In the genomic region with DNA sequence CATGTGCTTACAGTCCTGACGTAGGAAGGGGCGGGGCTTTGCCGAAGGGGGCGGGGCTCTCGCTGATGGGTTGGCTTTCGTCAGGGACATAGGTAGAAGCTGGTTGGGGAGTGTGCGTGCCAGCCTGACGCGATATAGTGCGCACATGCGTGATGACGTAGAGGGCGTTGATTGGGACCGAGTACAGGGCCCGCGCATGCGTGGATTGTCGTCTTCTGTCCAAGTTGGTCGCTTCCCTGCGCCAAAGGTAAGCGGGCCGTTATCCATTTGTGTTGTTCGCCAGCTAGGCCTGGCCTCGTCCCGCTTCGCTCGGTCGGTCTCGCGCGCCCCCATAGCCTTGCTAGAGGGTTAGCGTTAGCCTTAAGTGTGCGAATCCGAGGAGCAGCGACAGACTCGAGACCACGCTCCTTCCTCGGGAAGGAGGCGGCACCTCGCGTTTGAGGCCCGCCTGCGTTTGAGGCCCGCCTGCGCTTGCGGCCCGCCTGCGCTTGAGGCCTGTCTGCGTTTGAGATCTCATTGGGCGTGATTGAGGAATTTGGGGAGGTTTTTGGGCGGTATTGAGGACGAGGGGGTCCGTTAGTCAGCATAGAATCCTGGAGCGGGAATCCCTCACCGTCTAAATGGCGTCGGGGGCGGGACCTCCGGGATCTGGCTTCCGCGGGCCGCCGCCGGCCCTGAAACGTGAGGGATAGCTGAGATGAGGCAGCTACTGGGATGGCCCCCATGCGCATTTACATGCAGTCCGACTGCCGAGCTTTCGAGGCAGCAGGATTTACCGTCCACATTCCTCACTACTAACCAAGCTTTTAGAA, we compare ENCODE assay signal across 8 cellular contexts. TPM values are rescaled to one million over a fixed set of nuclear protein-coding genes. Genes with fewer than 3 reads are reported as not detected.
A peak's percentile ranks its signal among the peaks of the same experiment; 100 is the strongest.
DNase-seq lines count a peak whose midpoint lies in the region; ATAC-seq and TF ChIP-seq lines count a peak whose summit lies in the region.

A gene (plus strand): TSS at position 197 of the 812 bp plus-strand sequence. CDS start 710 bp downstream, outside the sequence.

- H3K36me3 Mint-ChIP-seq in dendritic cell treated with granulocyte-macrophage colony-stimulating factor and Interleukin-4, amounts not matched to agents 40 ng/mL and 50 ng/mL, for 4 days (ENCODE audit: low read depth): peaks cover 61% of the 10 kb centered on the region

- peak within 1 kb of the TSS; percentile 91 to 98 (median 94) for H3K9ac ChIP-seq in BLaER1 treated with 17β-estradiol and CSF1 and Interleukin-3, amounts not matched to agents 10 nM and 100 nM

- ATAC-seq in GM19351 (IDR thresholded peaks at IDR 0.05; ENCODE audit: unreplicated experiment) (peak; percentile 81), HG03521 (IDR thresholded peaks at IDR 0.05; ENCODE audit: unreplicated experiment) (peak; percentile 85), left lung (peak; percentile 95)

- no peak for TF ChIP-seq CTCF in left lung (IDR thresholded peaks at IDR 0.05)

- H3K27ac Mint-ChIP-seq in dendritic cell treated with granulocyte-macrophage colony-stimulating factor and Interleukin-4, amounts not matched to agents 40 ng/mL and 50 ng/mL, for 4 days: peak within 1 kb of the TSS; percentile 94

- H3K27me3 ChIP-seq in BLaER1 treated with 17β-estradiol and CSF1 and Interleukin-3, amounts not matched to agents 10 nM and 100 nM: no peaks in the 10 kb centered on the region
- no peaks in the 10 kb centered on the region for H3K27me3 ChIP-seq in left lung

- H3K4me1 Mint-ChIP-seq in dendritic cell treated with granulocyte-macrophage colony-stimulating factor and Interleukin-4, amounts not matched to agents 40 ng/mL and 50 ng/mL, for 4 days (ENCODE audit: low read depth): peaks cover 39% of the 10 kb centered on the region

- peak within 1 kb of the TSS; percentile 86 to 97 (median 92) for H3K27ac ChIP-seq in BLaER1 treated with 17β-estradiol and CSF1 and Interleukin-3, amounts not matched to agents 10 nM and 100 nM
- peak within 1 kb of the TSS; percentile 93 to 94 for H3K27ac ChIP-seq in left lung

- peaks cover 22 to 40% (median 33%) of the 10 kb centered on the region in 10 experiments for H3K4me1 ChIP-seq in BLaER1 treated with 17β-estradiol and CSF1 and Interleukin-3, amounts not matched to agents 10 nM and 100 nM
- peaks cover 17 to 51% of the 10 kb centered on the region in 2 donors for H3K4me1 ChIP-seq in left lung

- no peaks in the 10 kb centered on the region for H3K27me3 Mint-ChIP-seq in dendritic cell treated with granulocyte-macrophage colony-stimulating factor and Interleukin-4, amounts not matched to agents 40 ng/mL and 50 ng/mL, for 4 days

- H3K4me2 ChIP-seq in BLaER1 treated with 17β-estradiol and CSF1 and Interleukin-3, amounts not matched to agents 10 nM and 100 nM: peak within 1 kb of the TSS; percentile 93 to 99 (median 97)

- H3K4me3 Mint-ChIP-seq in dendritic cell treated with granulocyte-macrophage colony-stimulating factor and Interleukin-4, amounts not matched to agents 40 ng/mL and 50 ng/mL, for 4 days: peak within 1 kb of the TSS; percentile 92

- H3K9me3 Mint-ChIP-seq in dendritic cell treated with granulocyte-macrophage colony-stimulating factor and Interleukin-4, amounts not matched to agents 40 ng/mL and 50 ng/mL, for 4 days: no peaks in the 10 kb centered on the region

- peaks cover 11 to 92% (median 75%) of the 10 kb centered on the region in 11 experiments; a peak in 20 of 22 replicates for H4K20me1 ChIP-seq in BLaER1 treated with 17β-estradiol and CSF1 and Interleukin-3, amounts not matched to agents 10 nM and 100 nM

- H3K36me3 ChIP-seq in BLaER1 treated with 17β-estradiol and CSF1 and Interleukin-3, amounts not matched to agents 10 nM and 100 nM: peaks cover 36 to 46% (median 44%) of the 10 kb centered on the region in 11 experiments
- H3K36me3 ChIP-seq in left lung: peaks cover 0 to 41% of the 10 kb centered on the region in 2 donors

- H3K4me3 ChIP-seq in BLaER1 treated with 17β-estradiol and CSF1 and Interleukin-3, amounts not matched to agents 10 nM and 100 nM: peak within 1 kb of the TSS; percentile 75 to 92 (median 86)
- H3K4me3 ChIP-seq in left lung: peak within 1 kb of the TSS; percentile 90 to 96

- H3K9me3 ChIP-seq in BLaER1 treated with 17β-estradiol and CSF1 and Interleukin-3, amounts not matched to agents 10 nM and 100 nM (replicated peaks in 1 of 11): no peaks in the 10 kb centered on the region
- H3K9me3 ChIP-seq in left lung: no peaks in the 10 kb centered on the region

- intact Hi-C loops in dendritic cell treated with granulocyte-macrophage colony-stimulating factor and Interleukin-4, amounts not matched to agents 40 ng/mL and 50 ng/mL, for 4 days (cut with micrococcal nuclease): loop anchor here (1.0 to 2.0 kb wide), 3 partner anchors 31 to 173 kb away; a partner anchor contains a TSS
- intact Hi-C loops in left lung (cut with DNase I): no loop called here

- peak; percentile 99 for DNase-seq in NCI-H748 treated with DMSO at 0.1 percent for 48 hours (lab: John Stamatoyannopoulos, UW)
- DNase-seq in activated CD4-positive, alpha-beta T cell treated with anti-CD3 and anti-CD28 coated beads, Interleukin-2, amount 50 U/mL, for 24 hours (ENCODE audit: low read depth in 1 of 2, low spot score in 1 of 2): peak; percentile 100
- DNase-seq in left lung: peak; percentile 99 to 100
- DNase-seq in stimulated activated CD4-positive, alpha-beta T cell treated with anti-CD3 and anti-CD28 coated beads, Interleukin-2, amount 100 ng/mL, for 48 hours: peak; percentile 100

RNA-seq across cellular contexts. Expression of the gene that starts here (rescaled TPM):
- 100 to 1,000 TPM; 176 to 214 TPM for total RNA-seq in left lung

Comparison
In these comparisons a context has a peak if more than half of its experiments do, and no peak if none do; other contexts are left out.
1. Peak in every context shown above with its lines: DNase-seq, ATAC-seq, H3K4me3 ChIP-seq and H3K27ac ChIP-seq.